ENCODE assay signal across 18 cellular contexts in the genomic region with DNA sequence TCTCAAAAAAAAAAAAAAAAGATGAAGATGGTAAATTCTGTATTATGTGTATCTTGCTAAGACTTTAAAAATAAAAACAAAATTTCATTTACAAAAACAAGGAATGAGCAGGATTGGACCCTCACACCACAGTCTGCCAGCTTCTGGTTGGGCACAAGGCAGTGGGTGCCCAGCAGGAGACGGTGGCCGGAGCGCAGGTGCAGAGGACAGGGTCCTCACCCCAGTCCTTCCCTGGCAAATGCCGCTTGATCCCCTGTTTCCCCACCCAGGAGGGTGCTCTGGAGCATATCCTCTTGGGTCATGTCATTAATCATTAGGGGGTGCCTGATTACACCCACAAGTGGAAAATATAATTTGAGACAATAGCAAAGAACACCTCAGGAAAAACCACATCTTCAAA. TPM values are rescaled to one million over a fixed set of nuclear protein-coding genes. Genes with fewer than 3 reads are reported as not detected.
"Had no signal": no experiment of that assay in that cellular context is flagged by ENCODE, and none has a peak within 500 bp of the region (broad histone marks: within the 10 kb centered on the region; RNA-seq: fewer than 3 reads in every experiment).

No MANE protein-coding gene starts in this region.

- H3K27ac ChIP-seq: cardiac muscle cell, colonic mucosa, gastrocnemius medialis, left ventricle myocardium inferior, neutrophil, testis, transverse colon had no signal

- ATAC-seq: esophagus mucosa; gastrocnemius medialis; mucosa of descending colon; naive thymus-derived CD8-positive, alpha-beta T cell; stimulated activated memory B cell treated with anti-CD40 and anti-IgM and Interleukin-4, amounts not matched to agents 10 μg/mL and 1 μg/mL and 100 μg/mL, for 72 hours had no signal

- H3K4me3 ChIP-seq: cardiac muscle cell, colonic mucosa, gastrocnemius medialis, left ventricle myocardium inferior, mucosa of descending colon, smooth muscle cell, testis, transverse colon had no signal

- DNase-seq: cerebellar nuclear complex; colonic mucosa; effector CD8-positive, alpha-beta T cell; gastrocnemius medialis; glutamatergic neuron; islet precursor cell; left ventricle myocardium inferior; mesendoderm; stimulated activated CD4-positive, alpha-beta T cell treated with anti-CD3 and anti-CD28 coated beads, Interleukin-4, amount 100 ng/mL, for 24 hours; testis; transverse colon had no signal

- H3K4me1 ChIP-seq: colonic mucosa, gastrocnemius medialis, left ventricle myocardium inferior, testis, transverse colon had no signal

- H3K36me3 ChIP-seq: cardiac muscle cell, colonic mucosa, gastrocnemius medialis, left ventricle myocardium inferior, neutrophil, transverse colon had no signal

- H3K27me3 ChIP-seq: cardiac muscle cell, colonic mucosa, neutrophil, testis, transverse colon had no signal

- H3K9me3 ChIP-seq: colonic mucosa, neutrophil, testis had no signal

RNA-seq across cellular contexts. Expression of gene SHANK2, which starts 31.2 kb away (rescaled TPM):
- total RNA-seq: naive thymus-derived CD8-positive, alpha-beta T cell had no signal
- polyA plus RNA-seq: cardiac muscle cell; naive thymus-derived CD8-positive, alpha-beta T cell had no signal
